23 cellular contexts compared by ENCODE assay signal in genomic region chr13:31522431-31522830, GRCh38.
"Had no signal": no experiment of that assay in that cellular context is flagged by ENCODE, and none has a peak within 500 bp of the region (broad histone marks: within the 10 kb centered on the region; RNA-seq: fewer than 3 reads in every experiment).

No MANE protein-coding gene starts in this region.

- H3K9me3 ChIP-seq: MG63 had no signal

- H3K27me3 ChIP-seq: MG63 had no signal

- DNase-seq: activated CD4-positive, alpha-beta T cell treated with anti-CD3 and anti-CD28 coated beads for 36 hours; activated CD4-positive, alpha-beta T cell treated with anti-CD3 and anti-CD28 coated beads, Interleukin-2, amount 10 ng/mL, durations not matched to agents 7 days and 5 days; activated CD4-positive, alpha-beta T cell treated with anti-CD3 and anti-CD28 coated beads, Interleukin-2, amount 50 U/mL, for 48 hours; activated CD8-positive, alpha-beta T cell treated with anti-CD3 and anti-CD28 coated beads, Interleukin-2, amount 10 ng/mL, durations not matched to agents 7 days and 5 days; activated effector memory CD4-positive, alpha-beta T cell treated with Interleukin-2 at 50 U/mL for 16 hours; activated naive CD4-positive, alpha-beta T cell treated with anti-CD3 and anti-CD28 coated beads, Interleukin-2, amount 10 ng/mL, durations not matched to agents 7 days and 5 days; activated naive CD8-positive, alpha-beta T cell treated with anti-CD3 and anti-CD28 coated beads, Interleukin-2, amount 50 U/mL, for 24 hours; activated T-cell treated with anti-CD3 and anti-CD28 coated beads for 4 hours; activated T-cell treated with anti-CD3 and anti-CD28 coated beads, Interleukin-2, amount 50 U/mL, for 48 hours; anterior cingulate cortex; MG63; NCI-H1048; NCI-H1105 treated with DMSO at 0.1 percent for 48 hours; NCI-H1436; NCI-H1694 treated with DMSO at 0.1 percent for 48 hours; NCI-H2029; NCI-H345; NCI-H524 treated with DMSO at 0.1 percent for 48 hours; Right ventricle myocardium superior had no signal

- H3K36me3 ChIP-seq: MG63 had no signal

- ATAC-seq: activated CD4-positive, alpha-beta T cell treated with anti-CD3 and anti-CD28 coated beads for 36 hours; activated CD4-positive, CD25-positive, alpha-beta regulatory T cell treated with anti-CD3 and anti-CD28 coated beads, Interleukin-2, amount 50 U/mL, for 24 hours; activated CD8-positive, alpha-beta T cell treated with anti-CD3 and anti-CD28 coated beads, Interleukin-2, amount 10 ng/mL, durations not matched to agents 7 days and 5 days; activated naive CD8-positive, alpha-beta T cell treated with anti-CD3 and anti-CD28 coated beads, Interleukin-2, amount 50 U/mL, for 24 hours; K562; WTC11 had no signal

- H3K27ac ChIP-seq: SK-N-MC had no signal

- H3K4me3 ChIP-seq: K562, MG63, SK-N-MC had no signal
